In the genomic region with DNA sequence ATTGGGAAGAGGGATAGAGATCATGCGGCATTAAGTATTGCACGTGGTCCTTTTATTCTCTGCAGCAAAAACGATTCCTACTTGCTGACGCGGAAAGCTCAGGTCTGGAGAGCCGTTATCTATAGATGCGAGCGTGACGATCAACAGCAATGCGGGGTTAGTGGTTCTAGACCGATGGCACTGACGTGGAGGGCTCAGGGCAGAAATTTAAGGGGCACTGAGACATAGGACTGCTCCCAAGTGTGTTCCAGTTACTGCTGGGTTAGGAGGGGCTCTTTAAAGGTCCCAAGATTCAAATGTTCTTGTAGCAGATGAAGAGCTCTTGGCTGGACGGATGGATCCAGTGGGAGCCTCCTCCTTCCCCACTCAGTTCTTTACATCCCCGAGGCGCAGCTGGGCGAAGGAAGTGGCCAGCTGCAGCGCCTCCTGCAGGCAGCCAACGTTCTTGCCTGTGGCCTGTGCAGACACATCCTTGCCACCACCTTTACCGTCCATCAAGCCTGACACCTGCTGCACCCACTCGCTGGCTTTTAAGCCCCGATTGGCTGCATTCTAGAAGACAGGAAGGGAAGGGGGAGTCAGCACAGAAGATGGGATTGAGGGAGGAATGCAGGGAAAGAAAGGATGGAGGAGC, we compare ENCODE assay signal across 1 cellular context.
A peak's percentile ranks its signal among the peaks of the same experiment; 100 is the strongest.
TF ChIP-seq lines count a peak whose summit lies in the region.

No MANE protein-coding gene starts in this region.

TF ChIP-seq in K562, 482 proteins besides CTCF, POLR2A, EP300 and RAD21 (continued from another document and continues in another):
- TF ChIP-seq, protein P1, sequence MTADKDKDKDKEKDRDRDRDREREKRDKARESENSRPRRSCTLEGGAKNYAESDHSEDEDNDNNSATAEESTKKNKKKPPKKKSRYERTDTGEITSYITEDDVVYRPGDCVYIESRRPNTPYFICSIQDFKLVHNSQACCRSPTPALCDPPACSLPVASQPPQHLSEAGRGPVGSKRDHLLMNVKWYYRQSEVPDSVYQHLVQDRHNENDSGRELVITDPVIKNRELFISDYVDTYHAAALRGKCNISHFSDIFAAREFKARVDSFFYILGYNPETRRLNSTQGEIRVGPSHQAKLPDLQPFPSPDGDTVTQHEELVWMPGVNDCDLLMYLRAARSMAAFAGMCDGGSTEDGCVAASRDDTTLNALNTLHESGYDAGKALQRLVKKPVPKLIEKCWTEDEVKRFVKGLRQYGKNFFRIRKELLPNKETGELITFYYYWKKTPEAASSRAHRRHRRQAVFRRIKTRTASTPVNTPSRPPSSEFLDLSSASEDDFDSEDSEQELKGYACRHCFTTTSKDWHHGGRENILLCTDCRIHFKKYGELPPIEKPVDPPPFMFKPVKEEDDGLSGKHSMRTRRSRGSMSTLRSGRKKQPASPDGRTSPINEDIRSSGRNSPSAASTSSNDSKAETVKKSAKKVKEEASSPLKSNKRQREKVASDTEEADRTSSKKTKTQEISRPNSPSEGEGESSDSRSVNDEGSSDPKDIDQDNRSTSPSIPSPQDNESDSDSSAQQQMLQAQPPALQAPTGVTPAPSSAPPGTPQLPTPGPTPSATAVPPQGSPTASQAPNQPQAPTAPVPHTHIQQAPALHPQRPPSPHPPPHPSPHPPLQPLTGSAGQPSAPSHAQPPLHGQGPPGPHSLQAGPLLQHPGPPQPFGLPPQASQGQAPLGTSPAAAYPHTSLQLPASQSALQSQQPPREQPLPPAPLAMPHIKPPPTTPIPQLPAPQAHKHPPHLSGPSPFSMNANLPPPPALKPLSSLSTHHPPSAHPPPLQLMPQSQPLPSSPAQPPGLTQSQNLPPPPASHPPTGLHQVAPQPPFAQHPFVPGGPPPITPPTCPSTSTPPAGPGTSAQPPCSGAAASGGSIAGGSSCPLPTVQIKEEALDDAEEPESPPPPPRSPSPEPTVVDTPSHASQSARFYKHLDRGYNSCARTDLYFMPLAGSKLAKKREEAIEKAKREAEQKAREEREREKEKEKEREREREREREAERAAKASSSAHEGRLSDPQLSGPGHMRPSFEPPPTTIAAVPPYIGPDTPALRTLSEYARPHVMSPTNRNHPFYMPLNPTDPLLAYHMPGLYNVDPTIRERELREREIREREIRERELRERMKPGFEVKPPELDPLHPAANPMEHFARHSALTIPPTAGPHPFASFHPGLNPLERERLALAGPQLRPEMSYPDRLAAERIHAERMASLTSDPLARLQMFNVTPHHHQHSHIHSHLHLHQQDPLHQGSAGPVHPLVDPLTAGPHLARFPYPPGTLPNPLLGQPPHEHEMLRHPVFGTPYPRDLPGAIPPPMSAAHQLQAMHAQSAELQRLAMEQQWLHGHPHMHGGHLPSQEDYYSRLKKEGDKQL (CRISPR knock-in tag; IDR thresholded peaks at IDR 0.05; ENCODE audit: borderline replicate concordance), result 0 out of 2 replicates have a peak, but pooled peaks have one; percentile 14
- no peak for TF ChIP-seq RBFOX2 (IDR thresholded peaks at IDR 0.05; ENCODE audit: low read depth, low read length)
- TF ChIP-seq, protein P2, sequence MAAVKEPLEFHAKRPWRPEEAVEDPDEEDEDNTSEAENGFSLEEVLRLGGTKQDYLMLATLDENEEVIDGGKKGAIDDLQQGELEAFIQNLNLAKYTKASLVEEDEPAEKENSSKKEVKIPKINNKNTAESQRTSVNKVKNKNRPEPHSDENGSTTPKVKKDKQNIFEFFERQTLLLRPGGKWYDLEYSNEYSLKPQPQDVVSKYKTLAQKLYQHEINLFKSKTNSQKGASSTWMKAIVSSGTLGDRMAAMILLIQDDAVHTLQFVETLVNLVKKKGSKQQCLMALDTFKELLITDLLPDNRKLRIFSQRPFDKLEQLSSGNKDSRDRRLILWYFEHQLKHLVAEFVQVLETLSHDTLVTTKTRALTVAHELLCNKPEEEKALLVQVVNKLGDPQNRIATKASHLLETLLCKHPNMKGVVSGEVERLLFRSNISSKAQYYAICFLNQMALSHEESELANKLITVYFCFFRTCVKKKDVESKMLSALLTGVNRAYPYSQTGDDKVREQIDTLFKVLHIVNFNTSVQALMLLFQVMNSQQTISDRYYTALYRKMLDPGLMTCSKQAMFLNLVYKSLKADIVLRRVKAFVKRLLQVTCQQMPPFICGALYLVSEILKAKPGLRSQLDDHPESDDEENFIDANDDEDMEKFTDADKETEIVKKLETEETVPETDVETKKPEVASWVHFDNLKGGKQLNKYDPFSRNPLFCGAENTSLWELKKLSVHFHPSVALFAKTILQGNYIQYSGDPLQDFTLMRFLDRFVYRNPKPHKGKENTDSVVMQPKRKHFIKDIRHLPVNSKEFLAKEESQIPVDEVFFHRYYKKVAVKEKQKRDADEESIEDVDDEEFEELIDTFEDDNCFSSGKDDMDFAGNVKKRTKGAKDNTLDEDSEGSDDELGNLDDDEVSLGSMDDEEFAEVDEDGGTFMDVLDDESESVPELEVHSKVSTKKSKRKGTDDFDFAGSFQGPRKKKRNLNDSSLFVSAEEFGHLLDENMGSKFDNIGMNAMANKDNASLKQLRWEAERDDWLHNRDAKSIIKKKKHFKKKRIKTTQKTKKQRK (IDR thresholded peaks at IDR 0.05; ENCODE audit: borderline replicate concordance, low read depth, low read length), result no peak
- TF ChIP-seq FIP1L1 (IDR thresholded peaks at IDR 0.05; ENCODE audit: low read depth, low read length, poor library complexity, severe bottlenecking), result no peak
- TF ChIP-seq, protein P3, sequence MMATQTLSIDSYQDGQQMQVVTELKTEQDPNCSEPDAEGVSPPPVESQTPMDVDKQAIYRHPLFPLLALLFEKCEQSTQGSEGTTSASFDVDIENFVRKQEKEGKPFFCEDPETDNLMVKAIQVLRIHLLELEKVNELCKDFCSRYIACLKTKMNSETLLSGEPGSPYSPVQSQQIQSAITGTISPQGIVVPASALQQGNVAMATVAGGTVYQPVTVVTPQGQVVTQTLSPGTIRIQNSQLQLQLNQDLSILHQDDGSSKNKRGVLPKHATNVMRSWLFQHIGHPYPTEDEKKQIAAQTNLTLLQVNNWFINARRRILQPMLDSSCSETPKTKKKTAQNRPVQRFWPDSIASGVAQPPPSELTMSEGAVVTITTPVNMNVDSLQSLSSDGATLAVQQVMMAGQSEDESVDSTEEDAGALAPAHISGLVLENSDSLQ (IDR thresholded peaks at IDR 0.05), result peak; percentile 72
- no peak for TF ChIP-seq ZNF384 (IDR thresholded peaks at IDR 0.05; ENCODE audit: low read depth, low read length)
- TF ChIP-seq ASH1L (IDR thresholded peaks at IDR 0.05; ENCODE audit: borderline replicate concordance, low read depth, partially characterized antibody), result no peak
- TF ChIP-seq, protein P4, sequence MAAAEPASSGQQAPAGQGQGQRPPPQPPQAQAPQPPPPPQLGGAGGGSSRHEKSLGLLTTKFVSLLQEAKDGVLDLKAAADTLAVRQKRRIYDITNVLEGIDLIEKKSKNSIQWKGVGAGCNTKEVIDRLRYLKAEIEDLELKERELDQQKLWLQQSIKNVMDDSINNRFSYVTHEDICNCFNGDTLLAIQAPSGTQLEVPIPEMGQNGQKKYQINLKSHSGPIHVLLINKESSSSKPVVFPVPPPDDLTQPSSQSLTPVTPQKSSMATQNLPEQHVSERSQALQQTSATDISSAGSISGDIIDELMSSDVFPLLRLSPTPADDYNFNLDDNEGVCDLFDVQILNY (CRISPR knock-in tag; IDR thresholded peaks at IDR 0.05), result peak; percentile 10; the same call in 1 of the 2 replicates
- TF ChIP-seq EP400 (IDR thresholded peaks at IDR 0.05), result no peak
- peak; percentile 36; the same call in 1 of the 2 replicates for TF ChIP-seq SUPT5H (IDR thresholded peaks at IDR 0.05)
- TF ChIP-seq JUND (IDR thresholded peaks at IDR 0.05; ENCODE audit: borderline replicate concordance, low read depth, low read length), result no peak; the same call in 1 of the 2 replicates
- TF ChIP-seq JUND (tag; IDR thresholded peaks at IDR 0.05; ENCODE audit: borderline replicate concordance, low read depth, low read length), result no peak; the same call in 2 of the 3 replicates
- no peak for TF ChIP-seq RFX5 (IDR thresholded peaks at IDR 0.05; ENCODE audit: low read depth, low read length)
- TF ChIP-seq MAFF (IDR thresholded peaks at IDR 0.05; ENCODE audit: low read length), result no peak
- TF ChIP-seq MTF1 (CRISPR knock-in tag; IDR thresholded peaks at IDR 0.05; ENCODE audit: borderline replicate concordance), result 0 out of 2 replicates have a peak, but pooled peaks have one; percentile 23
- TF ChIP-seq, protein P5, sequence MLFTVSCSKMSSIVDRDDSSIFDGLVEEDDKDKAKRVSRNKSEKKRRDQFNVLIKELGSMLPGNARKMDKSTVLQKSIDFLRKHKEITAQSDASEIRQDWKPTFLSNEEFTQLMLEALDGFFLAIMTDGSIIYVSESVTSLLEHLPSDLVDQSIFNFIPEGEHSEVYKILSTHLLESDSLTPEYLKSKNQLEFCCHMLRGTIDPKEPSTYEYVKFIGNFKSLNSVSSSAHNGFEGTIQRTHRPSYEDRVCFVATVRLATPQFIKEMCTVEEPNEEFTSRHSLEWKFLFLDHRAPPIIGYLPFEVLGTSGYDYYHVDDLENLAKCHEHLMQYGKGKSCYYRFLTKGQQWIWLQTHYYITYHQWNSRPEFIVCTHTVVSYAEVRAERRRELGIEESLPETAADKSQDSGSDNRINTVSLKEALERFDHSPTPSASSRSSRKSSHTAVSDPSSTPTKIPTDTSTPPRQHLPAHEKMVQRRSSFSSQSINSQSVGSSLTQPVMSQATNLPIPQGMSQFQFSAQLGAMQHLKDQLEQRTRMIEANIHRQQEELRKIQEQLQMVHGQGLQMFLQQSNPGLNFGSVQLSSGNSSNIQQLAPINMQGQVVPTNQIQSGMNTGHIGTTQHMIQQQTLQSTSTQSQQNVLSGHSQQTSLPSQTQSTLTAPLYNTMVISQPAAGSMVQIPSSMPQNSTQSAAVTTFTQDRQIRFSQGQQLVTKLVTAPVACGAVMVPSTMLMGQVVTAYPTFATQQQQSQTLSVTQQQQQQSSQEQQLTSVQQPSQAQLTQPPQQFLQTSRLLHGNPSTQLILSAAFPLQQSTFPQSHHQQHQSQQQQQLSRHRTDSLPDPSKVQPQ (CRISPR knock-in tag; IDR thresholded peaks at IDR 0.05; ENCODE audit: borderline replicate concordance), result no peak
- TF ChIP-seq STAG1 (CRISPR knock-in tag; IDR thresholded peaks at IDR 0.05; ENCODE audit: borderline replicate concordance), result 0 out of 2 replicates have a peak, but pooled peaks have one; percentile 32
- TF ChIP-seq, protein P6, sequence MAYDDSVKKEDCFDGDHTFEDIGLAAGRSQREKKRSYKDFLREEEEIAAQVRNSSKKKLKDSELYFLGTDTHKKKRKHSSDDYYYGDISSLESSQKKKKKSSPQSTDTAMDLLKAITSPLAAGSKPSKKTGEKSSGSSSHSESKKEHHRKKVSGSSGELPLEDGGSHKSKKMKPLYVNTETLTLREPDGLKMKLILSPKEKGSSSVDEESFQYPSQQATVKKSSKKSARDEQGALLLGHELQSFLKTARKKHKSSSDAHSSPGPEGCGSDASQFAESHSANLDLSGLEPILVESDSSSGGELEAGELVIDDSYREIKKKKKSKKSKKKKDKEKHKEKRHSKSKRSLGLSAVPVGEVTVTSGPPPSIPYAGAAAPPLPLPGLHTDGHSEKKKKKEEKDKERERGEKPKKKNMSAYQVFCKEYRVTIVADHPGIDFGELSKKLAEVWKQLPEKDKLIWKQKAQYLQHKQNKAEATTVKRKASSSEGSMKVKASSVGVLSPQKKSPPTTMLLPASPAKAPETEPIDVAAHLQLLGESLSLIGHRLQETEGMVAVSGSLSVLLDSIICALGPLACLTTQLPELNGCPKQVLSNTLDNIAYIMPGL (CRISPR knock-in tag; IDR thresholded peaks at IDR 0.05), result no peak; the same call in 1 of the 2 replicates
- TF ChIP-seq NR4A1 (CRISPR knock-in tag; IDR thresholded peaks at IDR 0.05), result no peak
- no peak for TF ChIP-seq NR4A1 (tag; IDR thresholded peaks at IDR 0.05)
- no peak for TF ChIP-seq NCOA4 (IDR thresholded peaks at IDR 0.05; ENCODE audit: partially characterized antibody)
- TF ChIP-seq YBX1 (IDR thresholded peaks at IDR 0.05), result no peak
- TF ChIP-seq ELF2 (CRISPR knock-in tag; IDR thresholded peaks at IDR 0.05), result no peak
- TF ChIP-seq ATF7 (IDR thresholded peaks at IDR 0.05), result no peak
- TF ChIP-seq HOXB6 (CRISPR knock-in tag; IDR thresholded peaks at IDR 0.05; ENCODE audit: borderline replicate concordance), result no peak
- TF ChIP-seq TARDBP (IDR thresholded peaks at IDR 0.05), result 0 out of 2 replicates have a peak, but pooled peaks have one; percentile 20
- no peak for TF ChIP-seq BRD9 (IDR thresholded peaks at IDR 0.05; ENCODE audit: low read depth, partially characterized antibody)
- TF ChIP-seq, protein P7, sequence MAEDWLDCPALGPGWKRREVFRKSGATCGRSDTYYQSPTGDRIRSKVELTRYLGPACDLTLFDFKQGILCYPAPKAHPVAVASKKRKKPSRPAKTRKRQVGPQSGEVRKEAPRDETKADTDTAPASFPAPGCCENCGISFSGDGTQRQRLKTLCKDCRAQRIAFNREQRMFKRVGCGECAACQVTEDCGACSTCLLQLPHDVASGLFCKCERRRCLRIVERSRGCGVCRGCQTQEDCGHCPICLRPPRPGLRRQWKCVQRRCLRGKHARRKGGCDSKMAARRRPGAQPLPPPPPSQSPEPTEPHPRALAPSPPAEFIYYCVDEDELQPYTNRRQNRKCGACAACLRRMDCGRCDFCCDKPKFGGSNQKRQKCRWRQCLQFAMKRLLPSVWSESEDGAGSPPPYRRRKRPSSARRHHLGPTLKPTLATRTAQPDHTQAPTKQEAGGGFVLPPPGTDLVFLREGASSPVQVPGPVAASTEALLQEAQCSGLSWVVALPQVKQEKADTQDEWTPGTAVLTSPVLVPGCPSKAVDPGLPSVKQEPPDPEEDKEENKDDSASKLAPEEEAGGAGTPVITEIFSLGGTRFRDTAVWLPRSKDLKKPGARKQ (CRISPR knock-in tag; IDR thresholded peaks at IDR 0.05), result peak; percentile 96
- TF ChIP-seq POLR2AphosphoS2 (IDR thresholded peaks at IDR 0.05; ENCODE audit: low read length), result peak; percentile 16; the same call in 1 of the 2 replicates
- TF ChIP-seq ARID1B (IDR thresholded peaks at IDR 0.05), result no peak
- TF ChIP-seq HMGN3 (IDR thresholded peaks at IDR 0.05; ENCODE audit: borderline replicate concordance, extremely low read depth, insufficient read length, low read depth, low read length), result peak; percentile 24
- TF ChIP-seq ZNF79 (CRISPR knock-in tag; IDR thresholded peaks at IDR 0.05; ENCODE audit: low read depth), result no peak
- no peak for TF ChIP-seq MEF2A (IDR thresholded peaks at IDR 0.05; ENCODE audit: control insufficient read depth, low read depth, low read length)
- no peak for TF ChIP-seq ZNF146 (CRISPR knock-in tag; IDR thresholded peaks at IDR 0.05; ENCODE audit: unreplicated experiment)
- TF ChIP-seq, protein P8, sequence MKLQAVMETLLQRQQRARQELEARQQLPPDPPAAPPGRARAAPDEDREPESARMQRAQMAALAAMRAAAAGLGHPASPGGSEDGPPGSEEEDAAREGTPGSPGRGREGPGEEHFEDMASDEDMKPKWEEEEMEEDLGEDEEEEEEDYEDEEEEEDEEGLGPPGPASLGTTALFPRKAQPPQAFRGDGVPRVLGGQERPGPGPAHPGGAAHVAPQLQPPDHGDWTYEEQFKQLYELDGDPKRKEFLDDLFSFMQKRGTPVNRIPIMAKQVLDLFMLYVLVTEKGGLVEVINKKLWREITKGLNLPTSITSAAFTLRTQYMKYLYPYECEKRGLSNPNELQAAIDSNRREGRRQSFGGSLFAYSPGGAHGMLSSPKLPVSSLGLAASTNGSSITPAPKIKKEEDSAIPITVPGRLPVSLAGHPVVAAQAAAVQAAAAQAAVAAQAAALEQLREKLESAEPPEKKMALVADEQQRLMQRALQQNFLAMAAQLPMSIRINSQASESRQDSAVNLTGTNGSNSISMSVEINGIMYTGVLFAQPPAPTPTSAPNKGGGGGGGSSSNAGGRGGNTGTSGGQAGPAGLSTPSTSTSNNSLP (IDR thresholded peaks at IDR 0.05; ENCODE audit: borderline replicate concordance, low read depth, low read length), result no peak
